Comparison of ENCODE assay signal across 8 cellular contexts in the genomic region with DNA sequence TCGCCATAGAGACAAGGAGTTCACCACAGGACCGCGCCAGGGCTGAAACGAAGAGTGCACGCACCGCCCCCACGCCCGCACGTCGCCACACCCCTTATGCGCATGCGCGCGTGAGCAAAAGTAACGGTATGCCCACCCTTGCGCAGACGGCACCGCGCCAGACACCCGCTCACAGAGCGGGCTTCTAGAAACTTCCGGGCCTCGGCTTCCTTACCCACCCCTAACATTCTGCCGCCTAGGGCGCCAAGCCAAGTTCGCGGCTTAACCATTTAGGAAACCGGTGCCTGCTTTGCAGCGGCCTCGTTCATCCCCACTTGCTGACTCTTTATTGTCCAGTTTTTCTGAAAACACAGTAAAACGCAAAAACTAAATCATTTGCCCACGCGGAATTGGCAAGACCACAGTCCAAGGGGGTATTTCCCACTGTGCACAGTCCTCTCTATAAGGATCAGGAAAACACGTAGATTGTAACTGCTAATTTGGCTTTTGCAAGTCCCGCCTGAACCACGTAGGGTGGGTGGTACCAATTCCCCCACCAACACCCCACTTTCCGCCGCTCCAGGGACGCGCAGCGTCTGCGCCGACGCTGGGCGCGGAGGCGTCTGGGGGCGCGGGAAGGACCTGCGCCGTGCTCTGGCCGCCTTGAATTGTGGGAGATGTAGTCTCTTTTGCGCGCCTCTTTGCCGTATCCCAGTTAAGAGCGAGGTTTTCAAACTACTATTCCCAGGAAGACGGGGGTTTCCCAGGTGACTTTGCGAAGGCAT. TPM values are rescaled to one million over a fixed set of nuclear protein-coding genes. Genes with fewer than 3 reads are reported as not detected.
A peak's percentile ranks its signal among the peaks of the same experiment; 100 is the strongest.
DNase-seq lines count a peak whose midpoint lies in the region; ATAC-seq and TF ChIP-seq lines count a peak whose summit lies in the region.

A gene with protein sequence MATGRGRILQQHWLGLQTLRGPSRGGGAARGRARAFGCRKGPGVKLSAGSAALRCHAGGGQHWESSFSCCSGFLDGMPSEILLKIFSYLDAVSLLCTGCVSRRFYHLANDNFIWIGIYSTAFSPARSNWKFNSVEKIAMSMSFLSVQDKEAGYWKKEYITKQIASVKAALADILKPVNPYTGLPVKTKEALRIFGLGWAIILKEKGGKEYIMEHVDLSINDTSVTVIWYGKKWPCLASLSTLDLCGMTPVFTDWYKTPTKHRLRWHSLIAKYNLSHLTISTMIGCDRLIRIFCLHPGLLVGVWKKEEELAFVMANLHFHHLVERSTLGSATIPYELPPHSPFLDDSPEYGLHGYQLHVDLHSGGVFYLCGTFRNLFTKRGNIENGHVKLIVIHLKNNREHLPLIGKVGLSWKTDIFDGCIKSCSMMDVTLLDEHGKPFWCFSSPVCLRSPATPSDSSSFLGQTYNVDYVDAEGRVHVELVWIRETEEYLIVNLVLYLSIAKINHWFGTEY (minus strand): TSS at position 56 of the 764 bp plus-strand sequence. CDS start 49 bp downstream, at position 7.
A gene with protein sequence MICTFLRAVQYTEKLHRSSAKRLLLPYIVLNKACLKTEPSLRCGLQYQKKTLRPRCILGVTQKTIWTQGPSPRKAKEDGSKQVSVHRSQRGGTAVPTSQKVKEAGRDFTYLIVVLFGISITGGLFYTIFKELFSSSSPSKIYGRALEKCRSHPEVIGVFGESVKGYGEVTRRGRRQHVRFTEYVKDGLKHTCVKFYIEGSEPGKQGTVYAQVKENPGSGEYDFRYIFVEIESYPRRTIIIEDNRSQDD (plus strand): TSS at position 745 of the 764 bp plus-strand sequence. CDS start 286 bp downstream, outside the sequence.

- peaks cover 24% of the 10 kb centered on the region for H3K4me1 ChIP-seq in lower lobe of right lung

- TF ChIP-seq CTCF in GM20000 (IDR thresholded peaks at IDR 0.05; ENCODE audit: extremely low read depth, missing control alignments) (no peak), lower lobe of right lung (IDR thresholded peaks at IDR 0.05) (no peak)

- H3K36me3 ChIP-seq in lower lobe of right lung = peaks cover 11% of the 10 kb centered on the region

- intact Hi-C loops in lower lobe of right lung (cut with DNase I) = no loop called here

- H3K9me3 ChIP-seq in lower lobe of right lung = no peaks in the 10 kb centered on the region

- H3K27ac ChIP-seq in lower lobe of right lung = peak within 1 kb of the TSS; percentile 93

- peak; percentile 98 for ATAC-seq in lower lobe of right lung

- peak within 1 kb of the TSS; percentile 71 for H3K4me3 ChIP-seq in lower lobe of right lung

- H3K27me3 ChIP-seq in lower lobe of right lung (ENCODE audit: low read depth) = no peaks in the 10 kb centered on the region

- DNase-seq in COLO668 (lab: John Stamatoyannopoulos, UW; ENCODE audit: unreplicated experiment) = peak; percentile 98
- DNase-seq in GM20000 (ENCODE audit: low spot score) = peak; percentile 94
- peak; percentile 77 for DNase-seq in HS-5 (ENCODE audit: low read depth)
- peak; percentile 63 for DNase-seq in NK-92 (lab: John Stamatoyannopoulos, UW; ENCODE audit: unreplicated experiment)
- peak; percentile 97 for DNase-seq in activated CD8-positive, alpha-beta memory T cell treated with anti-CD3 and anti-CD28 coated beads for 24 hours
- DNase-seq in effector CD4-positive, alpha-beta T cell = peak; percentile 93
- peak; percentile 97 for DNase-seq in lower lobe of right lung
- DNase-seq in stimulated activated CD4-positive, alpha-beta T cell treated with anti-CD3 and anti-CD28 coated beads, TNF-alpha, amount 100 ng/mL, for 1 hour (ENCODE audit: low read depth in 3 of 3, low spot score in 1 of 3) = peak; percentile 90 to 92 (median 90)

RNA-seq across cellular contexts. Expression of the first gene that starts in this region (rescaled TPM):
- total RNA-seq in lower lobe of right lung = 4.2 TPM

RNA-seq across cellular contexts. Expression of the second gene that starts in this region (rescaled TPM):
- 21.6 TPM for total RNA-seq in lower lobe of right lung

Comparison
In these comparisons a context has a peak if more than half of its experiments do, and no peak if none do; other contexts are left out.
1. Peak in every context shown above with its lines: DNase-seq, ATAC-seq, H3K4me3 ChIP-seq and H3K27ac ChIP-seq.